1 cellular context compared by ENCODE assay signal in the genomic region with DNA sequence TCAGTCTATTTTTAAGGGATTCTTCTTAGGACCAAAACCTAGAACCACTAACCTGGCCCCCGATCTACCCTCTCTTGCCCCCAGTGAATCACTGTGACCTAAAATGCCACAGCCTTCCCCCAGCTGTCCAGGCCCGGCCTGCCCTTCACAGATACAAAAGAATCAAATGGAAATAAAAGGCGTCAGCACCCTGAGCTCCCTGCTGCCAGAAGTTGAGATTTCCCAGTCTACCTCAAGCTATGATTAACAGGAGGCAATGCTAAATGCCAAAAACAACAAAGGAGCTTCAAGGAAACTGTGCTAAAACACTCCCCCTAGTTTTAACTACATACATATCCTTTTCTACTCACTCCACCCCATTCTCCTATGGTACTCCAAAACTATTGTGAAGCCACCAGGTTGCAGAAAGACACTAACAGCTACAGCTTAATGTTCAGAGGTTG.
TF ChIP-seq lines count a peak whose summit lies in the region.

No MANE protein-coding gene starts in this region.

TF ChIP-seq in HEK293, 187 proteins besides CTCF, POLR2A, EP300 and RAD21 (continued from another document):
- TF ChIP-seq, protein P1, sequence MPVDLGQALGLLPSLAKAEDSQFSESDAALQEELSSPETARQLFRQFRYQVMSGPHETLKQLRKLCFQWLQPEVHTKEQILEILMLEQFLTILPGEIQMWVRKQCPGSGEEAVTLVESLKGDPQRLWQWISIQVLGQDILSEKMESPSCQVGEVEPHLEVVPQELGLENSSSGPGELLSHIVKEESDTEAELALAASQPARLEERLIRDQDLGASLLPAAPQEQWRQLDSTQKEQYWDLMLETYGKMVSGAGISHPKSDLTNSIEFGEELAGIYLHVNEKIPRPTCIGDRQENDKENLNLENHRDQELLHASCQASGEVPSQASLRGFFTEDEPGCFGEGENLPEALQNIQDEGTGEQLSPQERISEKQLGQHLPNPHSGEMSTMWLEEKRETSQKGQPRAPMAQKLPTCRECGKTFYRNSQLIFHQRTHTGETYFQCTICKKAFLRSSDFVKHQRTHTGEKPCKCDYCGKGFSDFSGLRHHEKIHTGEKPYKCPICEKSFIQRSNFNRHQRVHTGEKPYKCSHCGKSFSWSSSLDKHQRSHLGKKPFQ (tag by site-specific recombination; IDR thresholded peaks at IDR 0.05) = no peak
- TF ChIP-seq ZNF24 (tag by site-specific recombination; IDR thresholded peaks at IDR 0.05) (no peak), SP7 (tag by site-specific recombination; IDR thresholded peaks at IDR 0.05) (0 out of 2 replicates have a peak, but pooled peaks have one; percentile 38), ZNF23 (tag by site-specific recombination; IDR thresholded peaks at IDR 0.05; ENCODE audit: borderline replicate concordance) (no peak), ZNF792 (tag by site-specific recombination; IDR thresholded peaks at IDR 0.05) (no peak), ZNF221 (tag by site-specific recombination; IDR thresholded peaks at IDR 0.05; ENCODE audit: borderline replicate concordance) (no peak), ZBTB7A (tag by site-specific recombination; IDR thresholded peaks at IDR 0.05; ENCODE audit: low read depth) (no peak), ZFHX2 (tag by site-specific recombination; conservative IDR thresholded peaks at IDR 0.05) (no peak), ZNF626 (tag by site-specific recombination; IDR thresholded peaks at IDR 0.05) (no peak), ZNF175 (tag by site-specific recombination; IDR thresholded peaks at IDR 0.05) (no peak), ZNF837 (tag by site-specific recombination; IDR thresholded peaks at IDR 0.05) (no peak), ZNF777 (tag by site-specific recombination; IDR thresholded peaks at IDR 0.05; ENCODE audit: borderline replicate concordance) (no peak), ZNF112 (tag by site-specific recombination; IDR thresholded peaks at IDR 0.05) (no peak), HOXD13 (CRISPR knock-in tag; IDR thresholded peaks at IDR 0.05; ENCODE audit: borderline replicate concordance) (no peak), OSR2 (tag by site-specific recombination; IDR thresholded peaks at IDR 0.05) (peak; percentile 83), ZNF155 (tag by site-specific recombination; IDR thresholded peaks at IDR 0.05) (no peak), ZNF571 (tag by site-specific recombination; IDR thresholded peaks at IDR 0.05) (no peak), ZNF2 (tag by site-specific recombination; IDR thresholded peaks at IDR 0.05) (no peak), ZNF248 (tag by site-specific recombination; IDR thresholded peaks at IDR 0.05) (no peak), SCRT2 (tag by site-specific recombination; IDR thresholded peaks at IDR 0.05) (no peak), GLI2 (tag by site-specific recombination; IDR thresholded peaks at IDR 0.05; ENCODE audit: borderline replicate concordance, low read depth) (no peak), ZFP3 (tag by site-specific recombination; IDR thresholded peaks at IDR 0.05; ENCODE audit: low read depth) (no peak), SALL2 (tag by site-specific recombination; IDR thresholded peaks at IDR 0.05; ENCODE audit: borderline replicate concordance) (no peak), ZIC2 (tag by site-specific recombination; IDR thresholded peaks at IDR 0.05) (0 out of 2 replicates have a peak, but pooled peaks have one; percentile 27), ZNF560 (tag by site-specific recombination; IDR thresholded peaks at IDR 0.05; ENCODE audit: borderline replicate concordance) (no peak), FEZF1 (tag by site-specific recombination; IDR thresholded peaks at IDR 0.05) (no peak), ZNF776 (tag by site-specific recombination; IDR thresholded peaks at IDR 0.05; ENCODE audit: borderline replicate concordance) (no peak)
- TF ChIP-seq, protein P2, sequence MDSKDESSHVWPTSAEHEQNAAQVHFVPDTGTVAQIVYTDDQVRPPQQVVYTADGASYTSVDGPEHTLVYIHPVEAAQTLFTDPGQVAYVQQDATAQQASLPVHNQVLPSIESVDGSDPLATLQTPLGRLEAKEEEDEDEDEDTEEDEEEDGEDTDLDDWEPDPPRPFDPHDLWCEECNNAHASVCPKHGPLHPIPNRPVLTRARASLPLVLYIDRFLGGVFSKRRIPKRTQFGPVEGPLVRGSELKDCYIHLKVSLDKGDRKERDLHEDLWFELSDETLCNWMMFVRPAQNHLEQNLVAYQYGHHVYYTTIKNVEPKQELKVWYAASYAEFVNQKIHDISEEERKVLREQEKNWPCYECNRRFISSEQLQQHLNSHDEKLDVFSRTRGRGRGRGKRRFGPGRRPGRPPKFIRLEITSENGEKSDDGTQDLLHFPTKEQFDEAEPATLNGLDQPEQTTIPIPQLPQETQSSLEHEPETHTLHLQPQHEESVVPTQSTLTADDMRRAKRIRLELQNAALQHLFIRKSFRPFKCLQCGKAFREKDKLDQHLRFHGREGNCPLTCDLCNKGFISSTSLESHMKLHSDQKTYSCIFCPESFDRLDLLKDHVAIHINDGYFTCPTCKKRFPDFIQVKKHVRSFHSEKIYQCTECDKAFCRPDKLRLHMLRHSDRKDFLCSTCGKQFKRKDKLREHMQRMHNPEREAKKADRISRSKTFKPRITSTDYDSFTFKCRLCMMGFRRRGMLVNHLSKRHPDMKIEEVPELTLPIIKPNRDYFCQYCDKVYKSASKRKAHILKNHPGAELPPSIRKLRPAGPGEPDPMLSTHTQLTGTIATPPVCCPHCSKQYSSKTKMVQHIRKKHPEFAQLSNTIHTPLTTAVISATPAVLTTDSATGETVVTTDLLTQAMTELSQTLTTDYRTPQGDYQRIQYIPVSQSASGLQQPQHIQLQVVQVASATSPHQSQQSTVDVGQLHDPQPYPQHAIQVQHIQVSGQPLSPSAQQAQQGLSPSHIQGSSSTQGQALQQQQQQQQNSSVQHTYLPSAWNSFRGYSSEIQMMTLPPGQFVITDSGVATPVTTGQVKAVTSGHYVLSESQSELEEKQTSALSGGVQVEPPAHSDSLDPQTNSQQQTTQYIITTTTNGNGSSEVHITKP (tag by site-specific recombination; IDR thresholded peaks at IDR 0.05) = peak; percentile 44; the same call in 1 of the 2 replicates
- TF ChIP-seq, protein P3, sequence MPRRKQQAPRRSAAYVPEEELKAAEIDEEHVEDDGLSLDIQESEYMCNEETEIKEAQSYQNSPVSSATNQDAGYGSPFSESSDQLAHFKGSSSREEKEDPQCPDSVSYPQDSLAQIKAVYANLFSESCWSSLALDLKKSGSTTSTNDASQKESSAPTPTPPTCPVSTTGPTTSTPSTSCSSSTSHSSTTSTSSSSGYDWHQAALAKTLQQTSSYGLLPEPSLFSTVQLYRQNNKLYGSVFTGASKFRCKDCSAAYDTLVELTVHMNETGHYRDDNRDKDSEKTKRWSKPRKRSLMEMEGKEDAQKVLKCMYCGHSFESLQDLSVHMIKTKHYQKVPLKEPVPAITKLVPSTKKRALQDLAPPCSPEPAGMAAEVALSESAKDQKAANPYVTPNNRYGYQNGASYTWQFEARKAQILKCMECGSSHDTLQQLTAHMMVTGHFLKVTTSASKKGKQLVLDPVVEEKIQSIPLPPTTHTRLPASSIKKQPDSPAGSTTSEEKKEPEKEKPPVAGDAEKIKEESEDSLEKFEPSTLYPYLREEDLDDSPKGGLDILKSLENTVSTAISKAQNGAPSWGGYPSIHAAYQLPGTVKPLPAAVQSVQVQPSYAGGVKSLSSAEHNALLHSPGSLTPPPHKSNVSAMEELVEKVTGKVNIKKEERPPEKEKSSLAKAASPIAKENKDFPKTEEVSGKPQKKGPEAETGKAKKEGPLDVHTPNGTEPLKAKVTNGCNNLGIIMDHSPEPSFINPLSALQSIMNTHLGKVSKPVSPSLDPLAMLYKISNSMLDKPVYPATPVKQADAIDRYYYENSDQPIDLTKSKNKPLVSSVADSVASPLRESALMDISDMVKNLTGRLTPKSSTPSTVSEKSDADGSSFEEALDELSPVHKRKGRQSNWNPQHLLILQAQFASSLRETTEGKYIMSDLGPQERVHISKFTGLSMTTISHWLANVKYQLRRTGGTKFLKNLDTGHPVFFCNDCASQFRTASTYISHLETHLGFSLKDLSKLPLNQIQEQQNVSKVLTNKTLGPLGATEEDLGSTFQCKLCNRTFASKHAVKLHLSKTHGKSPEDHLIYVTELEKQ (tag by site-specific recombination; IDR thresholded peaks at IDR 0.05; ENCODE audit: borderline replicate concordance) = no peak
- TF ChIP-seq, protein P4, sequence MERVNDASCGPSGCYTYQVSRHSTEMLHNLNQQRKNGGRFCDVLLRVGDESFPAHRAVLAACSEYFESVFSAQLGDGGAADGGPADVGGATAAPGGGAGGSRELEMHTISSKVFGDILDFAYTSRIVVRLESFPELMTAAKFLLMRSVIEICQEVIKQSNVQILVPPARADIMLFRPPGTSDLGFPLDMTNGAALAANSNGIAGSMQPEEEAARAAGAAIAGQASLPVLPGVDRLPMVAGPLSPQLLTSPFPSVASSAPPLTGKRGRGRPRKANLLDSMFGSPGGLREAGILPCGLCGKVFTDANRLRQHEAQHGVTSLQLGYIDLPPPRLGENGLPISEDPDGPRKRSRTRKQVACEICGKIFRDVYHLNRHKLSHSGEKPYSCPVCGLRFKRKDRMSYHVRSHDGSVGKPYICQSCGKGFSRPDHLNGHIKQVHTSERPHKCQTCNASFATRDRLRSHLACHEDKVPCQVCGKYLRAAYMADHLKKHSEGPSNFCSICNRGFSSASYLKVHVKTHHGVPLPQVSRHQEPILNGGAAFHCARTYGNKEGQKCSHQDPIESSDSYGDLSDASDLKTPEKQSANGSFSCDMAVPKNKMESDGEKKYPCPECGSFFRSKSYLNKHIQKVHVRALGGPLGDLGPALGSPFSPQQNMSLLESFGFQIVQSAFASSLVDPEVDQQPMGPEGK (tag by site-specific recombination; IDR thresholded peaks at IDR 0.05) = no peak
- TF ChIP-seq, protein P5, sequence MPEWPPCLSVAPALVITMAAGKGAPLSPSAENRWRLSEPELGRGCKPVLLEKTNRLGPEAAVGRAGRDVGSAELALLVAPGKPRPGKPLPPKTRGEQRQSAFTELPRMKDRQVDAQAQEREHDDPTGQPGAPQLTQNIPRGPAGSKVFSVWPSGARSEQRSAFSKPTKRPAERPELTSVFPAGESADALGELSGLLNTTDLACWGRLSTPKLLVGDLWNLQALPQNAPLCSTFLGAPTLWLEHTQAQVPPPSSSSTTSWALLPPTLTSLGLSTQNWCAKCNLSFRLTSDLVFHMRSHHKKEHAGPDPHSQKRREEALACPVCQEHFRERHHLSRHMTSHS (tag by site-specific recombination; IDR thresholded peaks at IDR 0.05) = no peak
- TF ChIP-seq, protein P6, sequence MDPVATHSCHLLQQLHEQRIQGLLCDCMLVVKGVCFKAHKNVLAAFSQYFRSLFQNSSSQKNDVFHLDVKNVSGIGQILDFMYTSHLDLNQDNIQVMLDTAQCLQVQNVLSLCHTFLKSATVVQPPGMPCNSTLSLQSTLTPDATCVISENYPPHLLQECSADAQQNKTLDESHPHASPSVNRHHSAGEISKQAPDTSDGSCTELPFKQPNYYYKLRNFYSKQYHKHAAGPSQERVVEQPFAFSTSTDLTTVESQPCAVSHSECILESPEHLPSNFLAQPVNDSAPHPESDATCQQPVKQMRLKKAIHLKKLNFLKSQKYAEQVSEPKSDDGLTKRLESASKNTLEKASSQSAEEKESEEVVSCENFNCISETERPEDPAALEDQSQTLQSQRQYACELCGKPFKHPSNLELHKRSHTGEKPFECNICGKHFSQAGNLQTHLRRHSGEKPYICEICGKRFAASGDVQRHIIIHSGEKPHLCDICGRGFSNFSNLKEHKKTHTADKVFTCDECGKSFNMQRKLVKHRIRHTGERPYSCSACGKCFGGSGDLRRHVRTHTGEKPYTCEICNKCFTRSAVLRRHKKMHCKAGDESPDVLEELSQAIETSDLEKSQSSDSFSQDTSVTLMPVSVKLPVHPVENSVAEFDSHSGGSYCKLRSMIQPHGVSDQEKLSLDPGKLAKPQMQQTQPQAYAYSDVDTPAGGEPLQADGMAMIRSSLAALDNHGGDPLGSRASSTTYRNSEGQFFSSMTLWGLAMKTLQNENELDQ (tag by site-specific recombination; IDR thresholded peaks at IDR 0.05; ENCODE audit: low read depth) = no peak
